ENCODE assay signal across 8 cellular contexts in the genomic region with DNA sequence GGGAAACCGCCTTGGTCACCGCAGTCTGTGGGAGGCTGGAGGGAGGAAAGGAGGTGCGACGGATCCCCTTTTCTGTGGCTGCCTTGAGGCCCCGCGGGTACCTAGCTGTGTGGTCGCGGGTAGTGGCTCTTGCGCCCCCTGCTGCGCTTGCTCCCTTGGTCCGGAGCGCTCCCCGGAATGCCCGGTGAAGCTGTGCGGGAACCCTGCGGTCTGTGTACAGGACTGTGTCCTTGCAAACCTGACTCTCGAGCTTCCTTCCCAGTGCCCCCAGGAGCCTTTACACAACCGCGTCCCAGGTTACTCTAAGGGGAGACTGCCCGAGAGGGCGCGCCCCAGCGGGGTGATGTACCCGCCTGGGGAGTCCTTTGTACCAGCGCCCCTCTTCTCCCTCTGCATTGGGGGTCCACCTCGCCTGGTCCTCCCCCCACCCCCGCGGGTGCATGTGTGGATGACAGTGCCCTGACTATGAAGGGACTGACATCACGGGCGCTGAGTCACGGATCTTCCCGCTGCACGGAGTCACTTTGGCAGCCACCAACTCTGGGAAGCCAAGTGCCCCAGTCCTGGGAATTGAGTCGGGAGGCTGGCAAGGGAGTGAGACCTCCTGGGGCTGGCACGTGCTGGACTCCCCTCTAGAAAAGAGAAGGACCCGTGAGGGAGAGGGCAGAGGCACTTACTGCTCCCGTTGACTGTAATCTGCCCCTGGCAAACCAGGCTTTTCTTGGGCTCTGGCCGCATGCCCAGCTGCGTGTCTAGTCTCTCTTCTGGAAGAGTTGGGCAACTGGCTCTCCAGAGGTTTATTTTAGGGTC. TPM values are rescaled to one million over a fixed set of nuclear protein-coding genes. Genes with fewer than 3 reads are reported as not detected.
A peak's percentile ranks its signal among the peaks of the same experiment; 100 is the strongest.
DNase-seq lines count a peak whose midpoint lies in the region; ATAC-seq, FAIRE-seq and TF ChIP-seq lines count a peak whose summit lies in the region.

No MANE protein-coding gene starts in this region.

- peak overlapping the region; percentile 79 for H3K4me3 ChIP-seq in endodermal cell (ENCODE audit: low read length)

- peak; percentile 48 for ATAC-seq in stimulated activated effector memory CD8-positive, alpha-beta T cell treated with anti-CD3 and anti-CD28 coated beads, Interleukin-12 subunit alpha, Interleukin-12 subunit beta, amount 100 ng/mL, for 72 hours

- 16 to 18% methylated on average over 15 to 39 of the region's 39 CpGs for WGBS in endodermal cell (ENCODE audit: insufficient coverage in 1 of 2, insufficient read length in 1 of 2), 2 experiments

- TF ChIP-seq CTCF in endodermal cell (conservative IDR thresholded peaks at IDR 0.05) (no peak), mesothelial cell of epicardium (IDR thresholded peaks at IDR 0.05; ENCODE audit: unreplicated experiment) (no peak)

- H3K4me3 Mint-ChIP-seq in endodermal cell (peak overlapping the region; percentile 52), mesothelial cell of epicardium (peak overlapping the region; percentile 60)
- H3K4me3 Mint-ChIP-seq in stimulated activated effector memory CD8-positive, alpha-beta T cell treated with anti-CD3 and anti-CD28 coated beads, Interleukin-12 subunit alpha, Interleukin-12 subunit beta, amount 100 ng/mL, for 72 hours = peak overlapping the region; percentile 80

- H3K9ac ChIP-seq in endodermal cell (ENCODE audit: extremely low read depth, low read length, poor library complexity, severe bottlenecking) = peak overlapping the region; percentile 38

- H3K36me3 Mint-ChIP-seq in endodermal cell (ENCODE audit: low read depth) (no peaks in the 10 kb centered on the region), mesothelial cell of epicardium (no peaks in the 10 kb centered on the region)
- no peaks in the 10 kb centered on the region for H3K36me3 Mint-ChIP-seq in stimulated activated effector memory CD8-positive, alpha-beta T cell treated with anti-CD3 and anti-CD28 coated beads, Interleukin-12 subunit alpha, Interleukin-12 subunit beta, amount 100 ng/mL, for 72 hours

- DNase-seq in AG08396 (ENCODE audit: low spot score) (peak; percentile 69), GM18507 (ENCODE audit: extremely low spot score, insufficient read length, low read depth) (no peak), M059J (ENCODE audit: low read depth) (peak; percentile 81), endodermal cell (peak; percentile 74), mesothelial cell of epicardium (ENCODE audit: low spot score in 2 of 2, unreplicated experiment in 2 of 2) (peak in 1 of 2 experiments; percentile 50), HuH-7.5 (ENCODE audit: low spot score) (no peak)
- DNase-seq in activated CD4-positive, alpha-beta T cell treated with anti-CD3 and anti-CD28 coated beads, Interleukin-2, amount 50 U/mL, for 24 hours (ENCODE audit: low read depth in 1 of 2, low spot score in 1 of 2) = peak; percentile 36 to 65
- peak; percentile 26 to 68 for DNase-seq in stimulated activated effector memory CD8-positive, alpha-beta T cell treated with anti-CD3 and anti-CD28 coated beads, Interleukin-12 subunit alpha, Interleukin-12 subunit beta, amount 100 ng/mL, for 72 hours (ENCODE audit: low spot score in 2 of 2)

- peak; percentile 35 for FAIRE-seq in GM18507 (lab: Jason Lieb, UNC)

- no peaks in the 10 kb centered on the region for H3K9me3 ChIP-seq in endodermal cell (ENCODE audit: control insufficient read depth, low read length)

- H3K27ac Mint-ChIP-seq in endodermal cell = no peak overlapping the region
- H3K27ac Mint-ChIP-seq in mesothelial cell of epicardium = no peak overlapping the region
- H3K27ac Mint-ChIP-seq in stimulated activated effector memory CD8-positive, alpha-beta T cell treated with anti-CD3 and anti-CD28 coated beads, Interleukin-12 subunit alpha, Interleukin-12 subunit beta, amount 100 ng/mL, for 72 hours = peak overlapping the region; percentile 85

- H3K36me3 ChIP-seq in endodermal cell (ENCODE audit: control insufficient read depth, insufficient read depth, low read length) = no peaks in the 10 kb centered on the region

- peaks cover 17% of the 10 kb centered on the region for H3K4me1 Mint-ChIP-seq in endodermal cell
- peaks cover 6% of the 10 kb centered on the region for H3K4me1 Mint-ChIP-seq in mesothelial cell of epicardium
- peaks cover 88% of the 10 kb centered on the region for H3K4me1 Mint-ChIP-seq in stimulated activated effector memory CD8-positive, alpha-beta T cell treated with anti-CD3 and anti-CD28 coated beads, Interleukin-12 subunit alpha, Interleukin-12 subunit beta, amount 100 ng/mL, for 72 hours

- peaks cover 48% of the 10 kb centered on the region for H3K27me3 ChIP-seq in endodermal cell (ENCODE audit: control insufficient read depth, insufficient read depth, low read length, poor library complexity, severe bottlenecking)

- H3K27ac ChIP-seq in endodermal cell (ENCODE audit: low read depth, low read length) = no peak overlapping the region

- peaks cover 51% of the 10 kb centered on the region for H3K27me3 Mint-ChIP-seq in endodermal cell (ENCODE audit: insufficient read depth)
- peaks cover 73% of the 10 kb centered on the region for H3K27me3 Mint-ChIP-seq in mesothelial cell of epicardium (ENCODE audit: low read depth)

- H3K4me1 ChIP-seq in endodermal cell (ENCODE audit: control insufficient read depth, insufficient read depth, low read length) = peaks cover 19% of the 10 kb centered on the region

- H3K9me3 Mint-ChIP-seq in endodermal cell = no peaks in the 10 kb centered on the region
- no peaks in the 10 kb centered on the region for H3K9me3 Mint-ChIP-seq in mesothelial cell of epicardium
- H3K9me3 Mint-ChIP-seq in stimulated activated effector memory CD8-positive, alpha-beta T cell treated with anti-CD3 and anti-CD28 coated beads, Interleukin-12 subunit alpha, Interleukin-12 subunit beta, amount 100 ng/mL, for 72 hours = no peaks in the 10 kb centered on the region

RNA-seq across cellular contexts. Expression of a gene that starts 0.8 kb away (rescaled TPM):
- total RNA-seq in M059J (2014; rRNA removed; shearing (Covaris generic)) = 2.3 and 3.8 TPM in 2 replicates
- 1 to 10 TPM in 1 of 2 donors, under 1 TPM in 1; 0.77 to 1.0 TPM for total RNA-seq in endodermal cell
- polyA plus RNA-seq in endodermal cell (2013, experiment 1 of 2) = 0.50 TPM
- 0.25 TPM for polyA plus RNA-seq in endodermal cell (2013, experiment 2 of 2)
- total RNA-seq in mesothelial cell of epicardium = 0.78 to 1.2 TPM (median 0.97 TPM) in 3 replicates

Comparison
In these comparisons a context has a peak if more than half of its experiments do, and no peak if none do; other contexts are left out.
1. DNase-seq: peak in AG08396 (single experiment), M059J (single experiment), activated CD4-positive, alpha-beta T cell treated with anti-CD3 and anti-CD28 coated beads, Interleukin-2, amount 50 U/mL, for 24 hours (2 of 2), endodermal cell (single experiment) and stimulated activated effector memory CD8-positive, alpha-beta T cell treated with anti-CD3 and anti-CD28 coated beads, Interleukin-12 subunit alpha, Interleukin-12 subunit beta, amount 100 ng/mL, for 72 hours (2 of 2); none in GM18507 (single experiment) and HuH-7.5 (single experiment).
2. Peak in every context shown above with its lines, with median percentiles within 50 percentile points of each other: H3K4me3 Mint-ChIP-seq.